Comparison of ENCODE assay signal across 10 cellular contexts in genomic region chr5:142297786-142298185, GRCh38. TPM values are rescaled to one million over a fixed set of nuclear protein-coding genes. Genes with fewer than 3 reads are reported as not detected.
A peak's percentile ranks its signal among the peaks of the same experiment; 100 is the strongest.
DNase-seq lines count a peak whose midpoint lies in the region; ATAC-seq, FAIRE-seq and TF ChIP-seq lines count a peak whose summit lies in the region.
"Not testable (repeated sequence)": the region's sequence is repeated elsewhere in the genome, so short reads cannot be mapped to it uniquely, and the experiment has no call there.
"Had no signal": no experiment of that assay in that cellular context is flagged by ENCODE, and none has a peak within 500 bp of the region (broad histone marks: within the 10 kb centered on the region; RNA-seq: fewer than 3 reads in every experiment).

No MANE protein-coding gene starts in this region.

- not testable (repeated sequence) for H2AFZ ChIP-seq in astrocyte (ENCODE audit: low read depth, low read length); osteoblast (ENCODE audit: low read length)

- H3K9me3 Mint-ChIP-seq in astrocyte (ENCODE audit: unreplicated experiment); endodermal cell: not testable (repeated sequence)

- not testable (repeated sequence) for ATAC-seq in heart right ventricle; thoracic aorta (ENCODE audit: insufficient number of reproducible peaks, low FRiP score, low read depth)

- not testable (repeated sequence) for FAIRE-seq in astrocyte (lab: Jason Lieb, UNC)

- peaks cover 0 to 21% (median 0%) of the 10 kb centered on the region in 11 experiments; a peak in 4 of 22 replicates for H4K20me1 ChIP-seq in BLaER1 treated with 17β-estradiol and CSF1 and Interleukin-3, amounts not matched to agents 10 nM and 100 nM
- H4K20me1 ChIP-seq in astrocyte (ENCODE audit: insufficient read depth, low read length); osteoblast (ENCODE audit: insufficient read depth, low read length): not testable (repeated sequence)

- H3K9ac ChIP-seq in BLaER1 treated with 17β-estradiol and CSF1 and Interleukin-3, amounts not matched to agents 10 nM and 100 nM; endodermal cell (ENCODE audit: extremely low read depth, low read length, poor library complexity, severe bottlenecking): not testable (repeated sequence)
- H3K9ac ChIP-seq in astrocyte (ENCODE audit: low read length): peak overlapping the region; percentile 63

- not testable (repeated sequence) for H3K27me3 Mint-ChIP-seq in astrocyte (ENCODE audit: low read depth, unreplicated experiment); endodermal cell (ENCODE audit: insufficient read depth)

- H3K79me2 ChIP-seq in astrocyte (ENCODE audit: insufficient read depth, low read length) (peaks cover 13% of the 10 kb centered on the region), osteoblast (ENCODE audit: insufficient read depth, low read length) (peaks cover 31% of the 10 kb centered on the region)

- peaks cover 31% of the 10 kb centered on the region for H3K4me1 Mint-ChIP-seq in astrocyte (ENCODE audit: low read depth, unreplicated experiment)
- H3K4me1 Mint-ChIP-seq in endodermal cell: peaks cover 60% of the 10 kb centered on the region

- H3K36me3 ChIP-seq in BLaER1 treated with 17β-estradiol and CSF1 and Interleukin-3, amounts not matched to agents 10 nM and 100 nM; SJSA1; astrocyte (ENCODE audit: insufficient read depth, low read length); endodermal cell (ENCODE audit: control insufficient read depth, insufficient read depth, low read length); heart right ventricle; osteoblast (ENCODE audit: insufficient read depth, low read length); thoracic aorta: not testable (repeated sequence)
- peaks cover 31% of the 10 kb centered on the region for H3K36me3 ChIP-seq in mesodermal cell (ENCODE audit: control insufficient read depth, insufficient read depth, low read length)

- WGBS in endodermal cell (ENCODE audit: insufficient coverage in 1 of 2, insufficient read length in 1 of 2), 2 experiments: 96 to 100% methylated on average over 2 to 5 of the region's 5 CpGs
- 96 to 97% methylated on average over 5 of the region's 5 CpGs for WGBS in heart right ventricle, 2 donors
- 100% methylated on average over 2 to 3 of the region's 5 CpGs for WGBS in mesodermal cell (ENCODE audit: insufficient coverage in 2 of 2), 2 experiments

- peak overlapping the region in 7 of 11 experiments; percentile 71 to 91 (median 84); a peak in 11 of 22 replicates for H3K4me2 ChIP-seq in BLaER1 treated with 17β-estradiol and CSF1 and Interleukin-3, amounts not matched to agents 10 nM and 100 nM
- peak overlapping the region; percentile 57 for H3K4me2 ChIP-seq in astrocyte (ENCODE audit: low read length)
- not testable (repeated sequence) for H3K4me2 ChIP-seq in osteoblast (ENCODE audit: insufficient read depth, low read length)

- not testable (repeated sequence) for H3K27me3 ChIP-seq in BLaER1 treated with 17β-estradiol and CSF1 and Interleukin-3, amounts not matched to agents 10 nM and 100 nM; SJSA1 (replicated peaks); astrocyte (ENCODE audit: insufficient read depth, low read length); endodermal cell (ENCODE audit: control insufficient read depth, insufficient read depth, low read length, poor library complexity, severe bottlenecking); heart right ventricle; osteoblast (ENCODE audit: insufficient read depth, low read length); thoracic aorta (replicated peaks; ENCODE audit: insufficient read depth)

- peaks cover 32 to 64% (median 47%) of the 10 kb centered on the region in 10 experiments for H3K4me1 ChIP-seq in BLaER1 treated with 17β-estradiol and CSF1 and Interleukin-3, amounts not matched to agents 10 nM and 100 nM
- H3K4me1 ChIP-seq in SJSA1 (replicated peaks) (peaks cover 57% of the 10 kb centered on the region), astrocyte (ENCODE audit: insufficient read depth, low read length) (peaks cover 37% of the 10 kb centered on the region), endodermal cell (ENCODE audit: control insufficient read depth, insufficient read depth, low read length) (peaks cover 29% of the 10 kb centered on the region), heart right ventricle (peaks cover 5 to 53% (median 31%) of the 10 kb centered on the region in 9 donors), mesodermal cell (ENCODE audit: control insufficient read depth, insufficient read depth, low read length, poor library complexity, severe bottlenecking) (peaks cover 56% of the 10 kb centered on the region), osteoblast (ENCODE audit: insufficient read depth, low read length) (peaks cover 28% of the 10 kb centered on the region), thoracic aorta (ENCODE audit: control insufficient read depth in 1 of 2, low read depth in 2 of 2) (peaks cover 24 to 48% of the 10 kb centered on the region in 2 donors)

- not testable (repeated sequence) for H3K4me3 Mint-ChIP-seq in astrocyte (ENCODE audit: unreplicated experiment); endodermal cell

- TF ChIP-seq CTCF in astrocyte (IDR thresholded peaks at IDR 0.05; ENCODE audit: insufficient read depth, low read depth, low read length); endodermal cell (conservative IDR thresholded peaks at IDR 0.05); heart right ventricle (IDR thresholded peaks at IDR 0.05); osteoblast (IDR thresholded peaks at IDR 0.05; ENCODE audit: extremely low read depth, low read depth, low read length); thoracic aorta (IDR thresholded peaks at IDR 0.05): not testable (repeated sequence)

- H3K36me3 Mint-ChIP-seq in astrocyte (ENCODE audit: low read depth, unreplicated experiment): not testable (repeated sequence)
- H3K36me3 Mint-ChIP-seq in endodermal cell (ENCODE audit: low read depth): peaks cover 22% of the 10 kb centered on the region

- H3K27ac Mint-ChIP-seq in astrocyte (ENCODE audit: unreplicated experiment): peak overlapping the region; percentile 93
- H3K27ac Mint-ChIP-seq in endodermal cell: peak overlapping the region; percentile 74

- H3K9me3 ChIP-seq in BLaER1 treated with 17β-estradiol and CSF1 and Interleukin-3, amounts not matched to agents 10 nM and 100 nM (replicated peaks in 1 of 11); SJSA1 (replicated peaks); astrocyte (ENCODE audit: insufficient read depth, low read depth, low read length); endodermal cell (ENCODE audit: control insufficient read depth, low read length); heart right ventricle; mesodermal cell (ENCODE audit: control insufficient read depth, low read length); osteoblast (ENCODE audit: low read depth, low read length); thoracic aorta: not testable (repeated sequence)

- not testable (repeated sequence) for H3K4me3 ChIP-seq in BLaER1 treated with 17β-estradiol and CSF1 and Interleukin-3, amounts not matched to agents 10 nM and 100 nM; SJSA1; astrocyte (ENCODE audit: insufficient read depth, low read depth, low read length); endodermal cell (ENCODE audit: low read length); heart right ventricle; mesodermal cell (ENCODE audit: extremely low read depth, insufficient read depth, low read length, poor library complexity, severe bottlenecking); osteoblast (ENCODE audit: insufficient read depth, low read length); thoracic aorta

- DNase-seq in SJSA1 (ENCODE audit: low read depth in 1 of 2, low spot score in 2 of 2); astrocyte (ENCODE audit: low read depth); endodermal cell; heart right ventricle; osteoblast (ENCODE audit: insufficient read length, low spot score, missing footprints); thoracic aorta (ENCODE audit: low spot score): not testable (repeated sequence)

- intact Hi-C loops in heart right ventricle (cut with DNase I): loop anchor here in 1 of 10 donors (10.0 kb wide), 1 partner anchor 397 kb away; no protein-coding TSS in a partner anchor

- not testable (repeated sequence) for H3K27ac ChIP-seq in BLaER1 treated with 17β-estradiol and CSF1 and Interleukin-3, amounts not matched to agents 10 nM and 100 nM; endodermal cell (ENCODE audit: low read depth, low read length)
- peak overlapping the region; percentile 96 for H3K27ac ChIP-seq in SJSA1
- H3K27ac ChIP-seq in astrocyte (ENCODE audit: low read depth, low read length): peak overlapping the region; percentile 88
- H3K27ac ChIP-seq in heart right ventricle: peak overlapping the region in 7 of 10 donors; percentile 9 to 76 (median 64)
- peak overlapping the region; percentile 86 for H3K27ac ChIP-seq in mesodermal cell (ENCODE audit: low read depth, low read length, severe bottlenecking)
- peak overlapping the region; percentile 70 for H3K27ac ChIP-seq in osteoblast (ENCODE audit: low read depth, low read length)
- H3K27ac ChIP-seq in thoracic aorta: peak overlapping the region; percentile 81 to 96

RNA-seq across cellular contexts. Expression of gene SPRY4, which starts 27.0 kb away (rescaled TPM):
- 40.5 and 44.5 TPM in 2 replicates for total RNA-seq in SJSA1 (2014; rRNA removed; shearing (Covaris generic))
- total RNA-seq in astrocyte: 19.4 and 23.4 TPM in 2 replicates
- total RNA-seq in endodermal cell: 100 to 1,000 TPM in 1 of 2 donors, 10 to 100 TPM in 1; 70.2 to 164 TPM
- polyA plus RNA-seq in endodermal cell (2013, experiment 1 of 2): 27.0 TPM
- 29.6 TPM for polyA plus RNA-seq in endodermal cell (2013, experiment 2 of 2)
- 10 to 100 TPM in 5 of 10 donors, 1 to 10 TPM in 5; 7.4 to 13.7 (median 10.1) TPM for total RNA-seq in heart right ventricle
- 1 to 10 TPM; 5.0 to 5.5 TPM for polyA plus RNA-seq in heart right ventricle
- polyA plus RNA-seq in mesodermal cell (2013, experiment 1 of 2): 147 TPM
- 117 TPM for polyA plus RNA-seq in mesodermal cell (2013, experiment 2 of 2)
- 5.4 and 5.9 TPM in 2 replicates for total RNA-seq in osteoblast
- total RNA-seq in thoracic aorta: 100 to 1,000 TPM in 1 of 2 donors, 10 to 100 TPM in 1; 63.4 to 136 TPM
- polyA plus RNA-seq: CD4-positive, CD25-positive, alpha-beta regulatory T cell; CD8-positive, alpha-beta memory T cell had no signal
